Comparison of ENCODE assay signal across 15 cellular contexts in the genomic region with DNA sequence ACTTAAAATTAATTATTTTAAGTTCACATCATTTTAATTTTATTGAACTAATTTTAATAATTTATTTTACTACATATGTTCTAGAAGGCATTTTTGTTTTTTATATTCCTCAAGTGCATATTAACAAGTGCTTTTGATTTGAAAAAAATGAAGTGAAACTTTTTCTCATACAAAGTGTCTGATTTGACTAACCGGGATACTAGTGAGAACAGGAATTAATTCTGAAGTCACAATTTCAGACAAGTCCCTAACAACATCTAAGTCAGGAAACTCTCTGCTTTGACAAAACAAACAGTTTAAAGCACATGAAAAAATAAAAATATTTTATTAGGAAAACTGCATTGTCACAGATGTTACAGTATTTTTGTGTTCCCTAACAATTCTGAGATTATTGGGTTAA.
A peak's percentile ranks its signal among the peaks of the same experiment; 100 is the strongest.
DNase-seq lines count a peak whose midpoint lies in the region; ATAC-seq, FAIRE-seq and TF ChIP-seq lines count a peak whose summit lies in the region.
"Had no signal": no experiment of that assay in that cellular context is flagged by ENCODE, and none has a peak within 500 bp of the region (broad histone marks: within the 10 kb centered on the region; RNA-seq: fewer than 3 reads in every experiment).

No MANE protein-coding gene starts in this region.

- peak overlapping the region; percentile 80 for H3K4me2 ChIP-seq in astrocyte (ENCODE audit: low read length)
- no peak overlapping the region for H3K4me2 ChIP-seq in osteoblast (ENCODE audit: insufficient read depth, low read length)

- DNase-seq in GM12891 (ENCODE audit: insufficient read length, low spot score) (no peak), astrocyte (ENCODE audit: low read depth) (no peak), osteoblast (ENCODE audit: insufficient read length, low spot score, missing footprints) (no peak), cerebellar cortex (ENCODE audit: low spot score) (no peak), superior temporal gyrus (ENCODE audit: extremely low spot score) (no peak), pancreas (no peak), retina (no peak)
- DNase-seq: DMS153, NCI-H1436, NCI-H2029 treated with DMSO at 0.1 percent for 48 hours, NCI-H510A treated with DMSO at 0.1 percent for 48 hours, T-helper 1 cell had no signal

- H4K20me1 ChIP-seq in astrocyte (ENCODE audit: insufficient read depth, low read length) (no peaks in the 10 kb centered on the region), osteoblast (ENCODE audit: insufficient read depth, low read length) (no peaks in the 10 kb centered on the region)

- H3K27ac ChIP-seq in astrocyte (ENCODE audit: low read depth, low read length): peak overlapping the region; percentile 47
- H3K27ac ChIP-seq in osteoblast (ENCODE audit: low read depth, low read length): peak overlapping the region; percentile 24
- H3K27ac ChIP-seq in pancreas: no peak overlapping the region

- H2AFZ ChIP-seq in astrocyte (ENCODE audit: low read depth, low read length) (no peak overlapping the region), osteoblast (ENCODE audit: low read length) (peak overlapping the region; percentile 49)

- H3K36me3 ChIP-seq in astrocyte (ENCODE audit: insufficient read depth, low read length) (no peaks in the 10 kb centered on the region), osteoblast (ENCODE audit: insufficient read depth, low read length) (no peaks in the 10 kb centered on the region), pancreas (no peaks in the 10 kb centered on the region)

- H3K27me3 Mint-ChIP-seq in astrocyte (ENCODE audit: low read depth, unreplicated experiment): no peaks in the 10 kb centered on the region

- peaks cover 3% of the 10 kb centered on the region for H3K9me3 Mint-ChIP-seq in astrocyte (ENCODE audit: unreplicated experiment)

- H3K4me1 ChIP-seq in astrocyte (ENCODE audit: insufficient read depth, low read length) (peaks cover 35% of the 10 kb centered on the region), osteoblast (ENCODE audit: insufficient read depth, low read length) (peaks cover 25% of the 10 kb centered on the region), pancreas (no peaks in the 10 kb centered on the region)

- no peaks in the 10 kb centered on the region for H3K27me3 ChIP-seq in astrocyte (ENCODE audit: insufficient read depth, low read length)
- no peaks in the 10 kb centered on the region for H3K27me3 ChIP-seq in osteoblast (ENCODE audit: insufficient read depth, low read length)
- H3K27me3 ChIP-seq in pancreas: no peaks in the 10 kb centered on the region

- intact Hi-C loops in pancreas (cut with DNase I): no loop called here

- 91 to 96% methylated on average over 1 of the region's 1 CpG for WGBS in pancreas, 2 donors

- H3K9me3 ChIP-seq in astrocyte (ENCODE audit: insufficient read depth, low read depth, low read length) (no peaks in the 10 kb centered on the region), osteoblast (ENCODE audit: low read depth, low read length) (no peaks in the 10 kb centered on the region), pancreas (no peaks in the 10 kb centered on the region)

- H3K4me3 ChIP-seq in astrocyte (ENCODE audit: insufficient read depth, low read depth, low read length): no peak overlapping the region
- no peak overlapping the region for H3K4me3 ChIP-seq in osteoblast (ENCODE audit: insufficient read depth, low read length)
- no peak overlapping the region for H3K4me3 ChIP-seq in pancreas

- no peak for TF ChIP-seq POLR2A in GM12891 (IDR thresholded peaks at IDR 0.05; ENCODE audit: low read depth, low read length)

- no peaks in the 10 kb centered on the region for H3K79me2 ChIP-seq in astrocyte (ENCODE audit: insufficient read depth, low read length)
- no peaks in the 10 kb centered on the region for H3K79me2 ChIP-seq in osteoblast (ENCODE audit: insufficient read depth, low read length)

- H3K27ac Mint-ChIP-seq in astrocyte (ENCODE audit: unreplicated experiment): no peak overlapping the region

- H3K4me1 Mint-ChIP-seq in astrocyte (ENCODE audit: low read depth, unreplicated experiment): peaks cover 32% of the 10 kb centered on the region

- ATAC-seq in HG02884 (IDR thresholded peaks at IDR 0.05; ENCODE audit: unreplicated experiment): peak; percentile 64
- no peak for ATAC-seq in pancreas

- no peak overlapping the region for H3K4me3 Mint-ChIP-seq in astrocyte (ENCODE audit: unreplicated experiment)

- H3K36me3 Mint-ChIP-seq in astrocyte (ENCODE audit: low read depth, unreplicated experiment): no peaks in the 10 kb centered on the region

- peak overlapping the region; percentile 62 for H3K9ac ChIP-seq in astrocyte (ENCODE audit: low read length)

- TF ChIP-seq CTCF in astrocyte (IDR thresholded peaks at IDR 0.05; ENCODE audit: insufficient read depth, low read depth, low read length) (no peak), osteoblast (IDR thresholded peaks at IDR 0.05; ENCODE audit: extremely low read depth, low read depth, low read length) (no peak), pancreas (IDR thresholded peaks at IDR 0.05) (no peak)

- no peak for FAIRE-seq in GM12891 (lab: Jason Lieb, UNC)
- no peak for FAIRE-seq in astrocyte (lab: Jason Lieb, UNC)
- no peak for FAIRE-seq in pancreas (lab: Jason Lieb, UNC)
- FAIRE-seq: GM18507, H1 had no signal

TF ChIP-seq in GM12891, 5 proteins besides CTCF, POLR2A, EP300 and RAD21:
- peak; percentile 39; the same call in 1 of the 2 replicates for TF ChIP-seq SPI1 (IDR thresholded peaks at IDR 0.05; ENCODE audit: low read depth, low read length)
- no peak for TF ChIP-seq POLR2AphosphoS5 (IDR thresholded peaks at IDR 0.05; ENCODE audit: low read depth, low read length)
TF ChIP-seq in GM12891: peak in this region for 1.

Comparison
In these comparisons a context has a peak if more than half of its experiments do, and no peak if none do; other contexts are left out.
1. H3K27ac ChIP-seq: peak in astrocyte (single experiment) and osteoblast (single experiment); none in pancreas (0 of 4).